Comparison of ENCODE assay signal across 1 cellular context in the genomic region with DNA sequence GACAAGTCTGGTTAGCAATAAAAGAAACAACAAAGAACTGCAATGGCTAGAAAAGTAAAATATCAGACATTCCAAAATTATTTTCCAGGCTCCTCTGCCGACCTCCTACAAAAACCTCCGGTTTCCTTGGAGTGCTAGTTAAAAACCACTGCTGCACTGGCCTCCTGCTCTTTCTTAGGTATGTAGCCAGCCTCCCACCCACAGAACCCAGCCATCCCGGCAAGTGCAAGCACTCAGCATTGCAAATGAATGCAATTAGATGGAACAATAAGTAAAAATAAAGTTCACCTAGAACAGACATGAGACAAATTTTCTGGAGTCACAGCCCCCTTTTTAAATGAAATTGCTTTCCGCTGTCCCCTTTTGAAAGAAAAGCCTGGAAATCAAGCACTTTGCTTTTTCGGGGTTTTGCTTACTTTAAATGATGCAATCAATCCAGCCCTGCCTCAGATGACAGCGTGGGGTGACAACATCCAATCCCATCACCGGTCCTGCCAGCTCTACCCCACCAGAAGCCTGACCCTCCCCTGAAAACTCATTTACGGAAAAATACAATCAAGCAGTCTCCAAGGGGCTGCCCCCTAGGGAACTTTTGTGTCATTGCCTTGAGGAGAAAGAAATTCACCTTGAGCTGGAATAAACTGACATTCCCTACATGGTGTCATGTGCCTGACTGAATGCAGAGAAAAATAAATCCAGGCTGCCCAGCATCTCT.
TF ChIP-seq lines count a peak whose summit lies in the region.

No MANE protein-coding gene starts in this region.

TF ChIP-seq in H1, 55 proteins besides CTCF, POLR2A, EP300 and RAD21:
- no peak for TF ChIP-seq EGR1 (IDR thresholded peaks at IDR 0.05; ENCODE audit: borderline replicate concordance, low read depth, low read length)
- TF ChIP-seq BCL11A (IDR thresholded peaks at IDR 0.05; ENCODE audit: low read depth in 2 of 2, low read length in 2 of 2) = no peak
- TF ChIP-seq, protein P1, sequence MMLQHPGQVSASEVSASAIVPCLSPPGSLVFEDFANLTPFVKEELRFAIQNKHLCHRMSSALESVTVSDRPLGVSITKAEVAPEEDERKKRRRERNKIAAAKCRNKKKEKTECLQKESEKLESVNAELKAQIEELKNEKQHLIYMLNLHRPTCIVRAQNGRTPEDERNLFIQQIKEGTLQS (IDR thresholded peaks at IDR 0.05; ENCODE audit: insufficient read depth, low read depth, low read length) = peak; percentile 61
- TF ChIP-seq ASH2L (IDR thresholded peaks at IDR 0.05; ENCODE audit: low read length) = no peak
- TF ChIP-seq JUN (IDR thresholded peaks at IDR 0.05; ENCODE audit: low read depth, low read length) = no peak
- TF ChIP-seq TAF1 (IDR thresholded peaks at IDR 0.05; ENCODE audit: low read depth, low read length) = no peak
- TF ChIP-seq, protein P2, sequence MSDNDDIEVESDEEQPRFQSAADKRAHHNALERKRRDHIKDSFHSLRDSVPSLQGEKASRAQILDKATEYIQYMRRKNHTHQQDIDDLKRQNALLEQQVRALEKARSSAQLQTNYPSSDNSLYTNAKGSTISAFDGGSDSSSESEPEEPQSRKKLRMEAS (IDR thresholded peaks at IDR 0.05) = peak; percentile 28; the same call in 1 of the 2 replicates
- TF ChIP-seq SP2 (IDR thresholded peaks at IDR 0.05; ENCODE audit: low read length) = no peak
- no peak for TF ChIP-seq PHF8 (conservative IDR thresholded peaks at IDR 0.05; ENCODE audit: low read depth, low read length)
- no peak for TF ChIP-seq NANOG (IDR thresholded peaks at IDR 0.05; ENCODE audit: insufficient read depth, low read depth, low read length, poor library complexity, severe bottlenecking)
- no peak for TF ChIP-seq CBX8 (IDR thresholded peaks at IDR 0.05; ENCODE audit: borderline replicate concordance, low read depth, low read length)
- TF ChIP-seq BRCA1 (IDR thresholded peaks at IDR 0.05; ENCODE audit: low read depth, low read length) = no peak
- peak; percentile 78; the same call in 1 of the 2 replicates for TF ChIP-seq JUND (IDR thresholded peaks at IDR 0.05; ENCODE audit: low read length)
- no peak for TF ChIP-seq KDM5A (IDR thresholded peaks at IDR 0.05; ENCODE audit: low read length)
- TF ChIP-seq CEBPB (IDR thresholded peaks at IDR 0.05; ENCODE audit: low read depth, low read length) = peak; percentile 95
- TF ChIP-seq CBX5 (IDR thresholded peaks at IDR 0.05; ENCODE audit: low read depth, low read length) = no peak
- TF ChIP-seq CREB1 (IDR thresholded peaks at IDR 0.05) = 0 out of 2 replicates have a peak, but pooled peaks have one; percentile 4
- TF ChIP-seq, protein P3, sequence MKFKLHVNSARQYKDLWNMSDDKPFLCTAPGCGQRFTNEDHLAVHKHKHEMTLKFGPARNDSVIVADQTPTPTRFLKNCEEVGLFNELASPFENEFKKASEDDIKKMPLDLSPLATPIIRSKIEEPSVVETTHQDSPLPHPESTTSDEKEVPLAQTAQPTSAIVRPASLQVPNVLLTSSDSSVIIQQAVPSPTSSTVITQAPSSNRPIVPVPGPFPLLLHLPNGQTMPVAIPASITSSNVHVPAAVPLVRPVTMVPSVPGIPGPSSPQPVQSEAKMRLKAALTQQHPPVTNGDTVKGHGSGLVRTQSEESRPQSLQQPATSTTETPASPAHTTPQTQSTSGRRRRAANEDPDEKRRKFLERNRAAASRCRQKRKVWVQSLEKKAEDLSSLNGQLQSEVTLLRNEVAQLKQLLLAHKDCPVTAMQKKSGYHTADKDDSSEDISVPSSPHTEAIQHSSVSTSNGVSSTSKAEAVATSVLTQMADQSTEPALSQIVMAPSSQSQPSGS (IDR thresholded peaks at IDR 0.05; ENCODE audit: low read length) = peak; percentile 69; the same call in 1 of the 2 replicates
- TF ChIP-seq YY1 (IDR thresholded peaks at IDR 0.05; ENCODE audit: low read depth, low read length) = no peak
